ENCODE assay signal across 14 cellular contexts in the genomic region with DNA sequence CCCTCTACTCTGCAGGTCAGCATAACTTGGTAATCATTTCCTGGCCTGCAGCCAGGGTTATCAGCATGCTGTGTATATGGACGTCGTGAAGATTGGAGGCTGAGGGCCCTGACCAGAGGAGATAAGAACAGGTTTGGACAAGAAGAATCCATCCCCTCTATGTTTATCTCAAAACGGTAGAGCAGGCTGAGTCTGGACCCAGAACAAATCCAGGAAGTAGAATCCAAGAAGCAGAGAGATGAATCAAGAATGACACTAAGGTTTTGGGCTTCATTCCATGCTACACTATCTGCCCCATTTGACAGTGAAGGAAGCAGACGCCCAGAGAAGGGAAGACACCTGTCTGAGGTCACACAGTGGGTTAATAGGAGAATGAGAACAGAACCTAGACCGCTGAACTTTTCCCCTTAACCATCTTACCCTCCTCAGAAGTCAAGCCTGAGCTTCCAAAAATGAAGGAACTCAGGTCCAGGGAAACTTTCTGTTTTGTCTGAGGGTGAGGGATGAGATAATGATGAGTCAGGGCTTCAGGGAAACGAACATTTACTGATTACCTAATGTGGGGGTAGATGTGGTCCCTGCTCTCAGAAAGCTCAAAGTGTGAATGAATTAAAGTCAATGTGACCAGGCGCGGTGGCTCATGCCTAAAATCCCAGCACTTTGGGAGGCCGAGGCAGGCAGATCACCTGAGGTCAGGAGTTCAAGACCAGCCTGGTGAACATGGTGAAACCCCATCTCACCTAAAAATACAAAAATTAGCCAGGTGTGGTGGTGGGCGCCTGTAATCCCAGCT. TPM values are rescaled to one million over a fixed set of nuclear protein-coding genes. Genes with fewer than 3 reads are reported as not detected.
DNase-seq lines count a peak whose midpoint lies in the region; ATAC-seq and TF ChIP-seq lines count a peak whose summit lies in the region.
"Had no signal": no experiment of that assay in that cellular context is flagged by ENCODE, and none has a peak within 500 bp of the region (broad histone marks: within the 10 kb centered on the region; RNA-seq: fewer than 3 reads in every experiment).

No MANE protein-coding gene starts in this region.

- H3K27ac ChIP-seq in HUES64 (ENCODE audit: low read depth, low read length) (peak overlapping the region; percentile 100), iPS-18a (ENCODE audit: low read length) (peak overlapping the region; percentile 87)
- H3K27ac ChIP-seq: gastrocnemius medialis, tibial nerve had no signal

- H3K36me3 ChIP-seq in HUES64 (ENCODE audit: insufficient read depth, low read length) (no peaks in the 10 kb centered on the region), iPS-18a (ENCODE audit: control insufficient read depth, low read depth, low read length) (no peaks in the 10 kb centered on the region)
- H3K36me3 ChIP-seq: gastrocnemius medialis, tibial nerve had no signal

- H3K9me3 ChIP-seq in HUES64 (ENCODE audit: insufficient read depth, low read depth, low read length) (no peaks in the 10 kb centered on the region), iPS-18a (ENCODE audit: control insufficient read depth, low read depth, low read length) (no peaks in the 10 kb centered on the region)
- H3K9me3 ChIP-seq: gastrocnemius medialis, tibial nerve had no signal

- no peaks in the 10 kb centered on the region for H3K27me3 ChIP-seq in HUES64 (ENCODE audit: insufficient read depth, low read length)
- no peaks in the 10 kb centered on the region for H3K27me3 ChIP-seq in iPS-18a (ENCODE audit: control insufficient read depth, insufficient read depth, low read length)
- H3K27me3 ChIP-seq: gastrocnemius medialis, tibial nerve had no signal

- H3K4me3 ChIP-seq in HUES64 (ENCODE audit: low read length) (0 out of 2 replicates have a peak overlapping the region, but pooled peaks have one; percentile 1), iPS-18a (ENCODE audit: low read length) (no peak overlapping the region)
- H3K4me3 ChIP-seq: gastrocnemius medialis, tibial nerve had no signal

- peaks cover 84% of the 10 kb centered on the region for H3K4me1 Mint-ChIP-seq in WTC11

- in situ Hi-C loops in Caki2 (cut with HindIII; ENCODE audit: low pct_unique_long_range_greater_than_20kb, low sequenced_read_pairs), result no loop called here
- in situ Hi-C loops in GM13977 (cut with MboI; ENCODE audit: low pct_unique_long_range_greater_than_20kb, low sequenced_read_pairs, unreplicated experiment), result no loop called here

- WGBS in HUES64, result 57% methylated on average over 9 of the region's 10 CpGs

- H3K27me3 Mint-ChIP-seq in WTC11 (ENCODE audit: low read depth), result no peaks in the 10 kb centered on the region

- H3K9me3 Mint-ChIP-seq in WTC11, result no peaks in the 10 kb centered on the region

- TF ChIP-seq CTCF in WTC11 (IDR thresholded peaks at IDR 0.05), result no peak
- TF ChIP-seq CTCF in GM13977 (IDR thresholded peaks at IDR 0.05; ENCODE audit: extremely low read depth, insufficient read depth, missing control alignments), result no peak

- POLR2A ChIA-PET in WTC11 (lab: Charles Lee), result no interaction called here

- H3K4me1 ChIP-seq in HUES64 (ENCODE audit: insufficient read depth, low read length) (peaks cover 56% of the 10 kb centered on the region), iPS-18a (ENCODE audit: control insufficient read depth, low read depth, low read length) (peaks cover 45% of the 10 kb centered on the region)
- H3K4me1 ChIP-seq: gastrocnemius medialis, tibial nerve had no signal

- CTCF ChIA-PET in WTC11 (lab: Charles Lee), result interaction anchor here (0.8 to 1.0 kb wide), 2 partner anchors 10 to 37 kb away, joined by 3 read pairs; no protein-coding TSS in a partner anchor

- DNase-seq in Caki2 (ENCODE audit: low read depth) (peak; percentile 72), WTC11 (ENCODE audit: low spot score) (no peak), NCI-H2081 (lab: John Stamatoyannopoulos, UW) (no peak), GM13977 (ENCODE audit: low spot score) (no peak), AML-193 (lab: John Stamatoyannopoulos, UW) (no peak)
- DNase-seq: activated CD4-positive, alpha-beta T cell treated with anti-CD3 and anti-CD28 coated beads, Interleukin-2, amount 50 U/mL, for 48 hours; gastrocnemius medialis; mesendoderm; NCI-H2029 treated with DMSO at 0.1 percent for 48 hours; SHP77 had no signal

- H3K9ac ChIP-seq in HUES64 (ENCODE audit: low read depth, low read length), result peak overlapping the region; percentile 23; the same call in 1 of the 2 replicates
- peak overlapping the region; percentile 11 for H3K9ac ChIP-seq in iPS-18a (ENCODE audit: low read length)

- no peak overlapping the region for H3K4me3 Mint-ChIP-seq in WTC11

- H3K27ac Mint-ChIP-seq in WTC11, result peak overlapping the region; percentile 97

- ATAC-seq in WTC11, result no peak
- ATAC-seq in GM18861 (IDR thresholded peaks at IDR 0.05; ENCODE audit: unreplicated experiment), result no peak
- ATAC-seq: gastrocnemius medialis had no signal

- H3K36me3 Mint-ChIP-seq in WTC11, result no peaks in the 10 kb centered on the region

TF ChIP-seq in WTC11, 78 proteins besides CTCF, POLR2A, EP300 and RAD21:
- no peak for TF ChIP-seq NR1H2 (CRISPR knock-in tag; IDR thresholded peaks at IDR 0.05)
- no peak for TF ChIP-seq TCF7 (CRISPR knock-in tag; IDR thresholded peaks at IDR 0.05; ENCODE audit: low read depth)
- no peak for TF ChIP-seq GRHL2 (CRISPR knock-in tag; IDR thresholded peaks at IDR 0.05; ENCODE audit: insufficient replicate concordance, severe bottlenecking)

RNA-seq across cellular contexts. Expression of gene COMMD7, which starts 9.4 kb away (rescaled TPM):
- 85.9 and 100.0 TPM in 2 replicates for total RNA-seq in Caki2 (2014; rRNA removed; shearing (Covaris generic); ENCODE audit: low replicate concordance)
- polyA plus RNA-seq in HUES64 (2013, experiment 1 of 2), result 46.8 TPM
- 42.3 TPM for polyA plus RNA-seq in HUES64 (2013, experiment 2 of 2)
- 41.8 to 42.4 TPM (median 42.3 TPM) in 3 replicates for total RNA-seq in WTC11 (2021)

RNA-seq across cellular contexts. Expression of gene DNMT3B, which starts 9.5 kb away (rescaled TPM):
- 52.7 and 54.1 TPM in 2 replicates for total RNA-seq in Caki2 (2014; rRNA removed; shearing (Covaris generic); ENCODE audit: low replicate concordance)
- 348 TPM for polyA plus RNA-seq in HUES64 (2013, experiment 1 of 2)
- 271 TPM for polyA plus RNA-seq in HUES64 (2013, experiment 2 of 2)
- 638 to 682 TPM (median 641 TPM) in 3 replicates for total RNA-seq in WTC11 (2021)

Comparison
In these comparisons a context has a peak if more than half of its experiments do, and no peak if none do; other contexts are left out.
1. RNA of gene DNMT3B, which starts 9.5 kb away (total RNA-seq): 638 to 682 TPM in WTC11; 52.7 to 54.1 TPM in Caki2; every median in the first group is over 10 times any median in the second.